In the genomic region with DNA sequence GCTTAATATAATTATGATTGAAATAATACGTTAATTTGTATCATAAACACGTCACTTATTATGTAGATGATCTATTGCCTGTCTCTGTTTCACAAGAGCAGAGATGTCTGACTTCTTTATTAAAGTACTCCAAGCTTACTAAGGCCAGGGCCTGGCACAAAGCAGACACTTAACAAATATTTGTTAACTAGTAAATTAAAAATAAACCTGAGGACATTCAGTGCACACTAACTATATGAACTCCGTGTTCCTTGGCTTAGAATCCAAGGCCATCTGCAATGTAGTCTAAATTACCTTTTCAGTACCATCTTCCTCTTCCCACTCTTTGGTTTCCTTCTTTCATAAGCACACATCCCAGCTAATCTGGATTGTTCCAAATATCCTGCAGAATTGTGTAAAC, we compare ENCODE assay signal across 31 cellular contexts.
"Had no signal": no experiment of that assay in that cellular context is flagged by ENCODE, and none has a peak within 500 bp of the region (broad histone marks: within the 10 kb centered on the region; RNA-seq: fewer than 3 reads in every experiment).

No MANE protein-coding gene starts in this region.

- ATAC-seq: activated CD4-positive, alpha-beta T cell treated with anti-CD3 and anti-CD28 coated beads for 36 hours; activated CD8-positive, alpha-beta memory T cell treated with anti-CD3 and anti-CD28 coated beads, Interleukin-2, amount 10 ng/mL, durations not matched to agents 7 days and 5 days; activated CD8-positive, alpha-beta T cell treated with anti-CD3 and anti-CD28 coated beads, Interleukin-2, amount 10 ng/mL, durations not matched to agents 7 days and 5 days; activated naive CD8-positive, alpha-beta T cell treated with anti-CD3 and anti-CD28 coated beads, Interleukin-2, amount 50 U/mL, for 24 hours; T-helper 17 cell had no signal

- DNase-seq: activated CD4-positive, alpha-beta memory T cell treated with anti-CD3 and anti-CD28 coated beads for 36 hours; activated CD4-positive, alpha-beta T cell treated with anti-CD3 and anti-CD28 coated beads for 36 hours; activated CD4-positive, alpha-beta T cell treated with anti-CD3 and anti-CD28 coated beads, Interleukin-2, amount 10 ng/mL, durations not matched to agents 24 days and 14 days; activated CD4-positive, CD25-positive, alpha-beta regulatory T cell; activated CD4-positive, CD25-positive, alpha-beta regulatory T cell treated with anti-CD3 and anti-CD28 coated beads, Interleukin-2, amount 50 U/mL, for 72 hours; activated CD8-positive, alpha-beta memory T cell treated with anti-CD3 and anti-CD28 coated beads, Interleukin-2, amount 10 ng/mL, durations not matched to agents 7 days and 5 days; activated CD8-positive, alpha-beta memory T cell treated with anti-CD3 and anti-CD28 coated beads, Interleukin-2, amount 50 U/mL, for 4 hours; activated CD8-positive, alpha-beta T cell treated with anti-CD3 and anti-CD28 coated beads, Interleukin-2, amount 10 ng/mL, durations not matched to agents 7 days and 5 days; activated effector memory CD4-positive, alpha-beta T cell treated with anti-CD3 and anti-CD28 coated beads, Interleukin-2, amount 50 U/mL, for 16 hours; activated naive CD4-positive, alpha-beta T cell treated with anti-CD3 and anti-CD28 coated beads for 36 hours; activated naive CD8-positive, alpha-beta T cell treated with anti-CD3 and anti-CD28 coated beads for 36 hours; activated naive CD8-positive, alpha-beta T cell treated with anti-CD3 and anti-CD28 coated beads, Interleukin-2, amount 50 U/mL, for 24 hours; activated T-cell treated with anti-CD3 and anti-CD28 coated beads, Interleukin-2, amount 50 U/mL, for 1 hour; activated T-cell treated with anti-CD3 and anti-CD28 coated beads, Interleukin-2, amount 50 U/mL, for 48 hours; adrenal gland; amygdala; aorta; central memory CD4-positive, alpha-beta T cell; cerebellar nuclear complex; colonic mucosa; effector CD8-positive, alpha-beta T cell; esophagus squamous epithelium; foreskin melanocyte; head of caudate nucleus; T-helper 17 cell; T1000 had no signal

- H3K27me3 ChIP-seq: adrenal gland, breast epithelium, cardiac muscle cell, colonic mucosa, esophagus squamous epithelium had no signal

- FAIRE-seq: endometrium, endothelial cell of umbilical vein had no signal

- H3K4me1 ChIP-seq: adrenal gland, breast epithelium, colonic mucosa, esophagus squamous epithelium had no signal

- H3K27ac ChIP-seq: adrenal gland, breast epithelium, cardiac muscle cell, colonic mucosa, epithelial cell of prostate, esophagus squamous epithelium had no signal

- H3K4me3 ChIP-seq: adrenal gland, breast epithelium, cardiac muscle cell, colonic mucosa, esophagus squamous epithelium had no signal

- H3K9me3 ChIP-seq: adrenal gland, breast epithelium, colonic mucosa, esophagus squamous epithelium had no signal

- H3K36me3 ChIP-seq: adrenal gland, breast epithelium, cardiac muscle cell, colonic mucosa, esophagus squamous epithelium had no signal
